ENCODE assay signal across 8 cellular contexts in genomic region chr9:136545065-136545965, GRCh38. TPM values are rescaled to one million over a fixed set of nuclear protein-coding genes. Genes with fewer than 3 reads are reported as not detected.
DNase-seq lines count a peak whose midpoint lies in the region; FAIRE-seq and TF ChIP-seq lines count a peak whose summit lies in the region.

No MANE protein-coding gene starts in this region.

- H3K27ac ChIP-seq in right atrium auricular region = peak overlapping the region; percentile 89 to 92

- no peaks in the 10 kb centered on the region for H3K27me3 ChIP-seq in right atrium auricular region

- CTCF ChIA-PET in HEK293T (lab: Yijun Ruan, JAX) = no interaction called here

- H3K4me1 ChIP-seq in ES-I3 (ENCODE audit: insufficient read depth, low read length) (peaks cover 35% of the 10 kb centered on the region; the same call in 1 of the 2 replicates), right atrium auricular region (peaks cover 0 to 65% of the 10 kb centered on the region in 2 donors)

- H3K36me3 ChIP-seq in ES-I3 (ENCODE audit: insufficient read depth, low read length) (peaks cover 4% of the 10 kb centered on the region; the same call in 1 of the 2 replicates), right atrium auricular region (no peaks in the 10 kb centered on the region)

- H3K4me3 ChIP-seq in right atrium auricular region = peak overlapping the region; percentile 87 to 89

- H3K9ac ChIP-seq in ES-I3 (ENCODE audit: low read depth, low read length) = peak overlapping the region; percentile 94

- DNase-seq in HEK293T (ENCODE audit: extremely low spot score) = no peak
- peak; percentile 28 for DNase-seq in OCI-M1 (lab: John Stamatoyannopoulos, UW)
- peak; percentile 29 to 47 (median 36) for DNase-seq in activated naive CD4-positive, alpha-beta T cell (lab: John Stamatoyannopoulos, UW)
- no peak for DNase-seq in right atrium auricular region (ENCODE audit: low spot score)
- DNase-seq in stimulated activated CD4-positive, alpha-beta T cell treated with anti-CD3 and anti-CD28 coated beads, Interleukin-12 subunit alpha, Interleukin-12 subunit beta, amount 100 ng/mL, for 4 hours = peak; percentile 67
- no peak for DNase-seq in NCI-H526 treated with DMSO at 0.1 percent for 48 hours (lab: John Stamatoyannopoulos, UW)
- DNase-seq in urothelium cell line (ENCODE audit: low spot score) = no peak

- FAIRE-seq in urothelium cell line (lab: Jason Lieb, UNC) = no peak

- POLR2A ChIA-PET in HEK293T (lab: Yijun Ruan, JAX) = interaction anchor here (1.0 kb wide), 1 partner anchor 11 kb away, joined by 3 read pairs; no protein-coding TSS in a partner anchor

- H3K9me3 ChIP-seq in ES-I3 (ENCODE audit: control insufficient read depth, insufficient read depth, low read length) (no peaks in the 10 kb centered on the region), right atrium auricular region (no peaks in the 10 kb centered on the region)

- no peak for TF ChIP-seq CTCF in right atrium auricular region (IDR thresholded peaks at IDR 0.05)

TF ChIP-seq in HEK293T, 16 proteins besides CTCF, POLR2A, EP300 and RAD21:
- TF ChIP-seq TARDBP (IDR thresholded peaks at IDR 0.05) = 0 out of 2 replicates have a peak, but pooled peaks have one; percentile 29
- TF ChIP-seq FOXA1 (IDR thresholded peaks at IDR 0.05) = no peak
- no peak for TF ChIP-seq HDGF (IDR thresholded peaks at IDR 0.05; ENCODE audit: borderline replicate concordance)
- TF ChIP-seq CTBP1 (IDR thresholded peaks at IDR 0.05; ENCODE audit: borderline replicate concordance) = no peak
- no peak for TF ChIP-seq SUZ12 (IDR thresholded peaks at IDR 0.05)

RNA-seq across cellular contexts. Expression of gene NOTCH1, which starts 0.5 kb away (rescaled TPM):
- total RNA-seq in right atrium auricular region = 10 to 100 TPM; 14.2 to 39.7 TPM

Comparison
In these comparisons a context has a peak if more than half of its experiments do, and no peak if none do; other contexts are left out.
1. DNase-seq: peak in OCI-M1 (single experiment), activated naive CD4-positive, alpha-beta T cell (4 of 4) and stimulated activated CD4-positive, alpha-beta T cell treated with anti-CD3 and anti-CD28 coated beads, Interleukin-12 subunit alpha, Interleukin-12 subunit beta, amount 100 ng/mL, for 4 hours (single experiment); none in HEK293T (single experiment), right atrium auricular region (single experiment), NCI-H526 treated with DMSO at 0.1 percent for 48 hours (single experiment) and urothelium cell line (single experiment).